ENCODE assay signal across 8 cellular contexts in the genomic region with DNA sequence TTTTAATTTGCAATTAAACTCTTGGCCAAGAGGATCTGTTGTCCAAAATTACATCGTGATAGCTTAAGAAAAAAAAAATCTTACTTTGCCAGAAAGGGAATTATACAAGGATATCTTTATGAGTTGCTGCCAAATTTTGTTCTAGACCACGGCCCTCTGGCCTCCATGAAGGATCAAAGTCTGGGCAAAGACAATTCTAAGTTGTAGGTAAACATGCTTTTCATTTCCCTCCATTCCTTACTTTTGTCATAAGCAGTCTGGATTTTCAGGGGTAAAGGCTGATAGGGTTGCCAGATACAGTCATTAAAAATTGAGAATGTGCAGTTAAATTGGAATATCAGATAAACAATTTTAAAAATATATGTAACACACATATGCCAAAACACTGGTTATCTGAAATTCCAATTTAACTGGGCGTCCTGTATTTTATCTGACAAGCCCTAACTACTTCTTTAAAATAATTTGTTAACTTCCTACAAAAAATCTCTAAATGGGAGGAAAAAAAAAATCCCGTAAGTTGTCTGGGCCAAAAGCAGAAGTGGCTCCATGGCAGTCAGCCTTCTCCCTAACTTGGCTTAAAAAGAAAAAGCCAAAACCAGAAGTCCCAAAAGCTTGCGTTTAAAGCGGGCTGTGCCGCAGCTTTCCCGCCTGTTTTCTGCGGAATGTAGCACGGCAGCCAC.
DNase-seq lines count a peak whose midpoint lies in the region; ATAC-seq and TF ChIP-seq lines count a peak whose summit lies in the region.

No MANE protein-coding gene starts in this region.

- peaks cover 2% of the 10 kb centered on the region for H3K36me3 Mint-ChIP-seq in memory B cell

- peaks cover 0 to 42% (median 20%) of the 10 kb centered on the region in 9 donors for H3K4me1 ChIP-seq in heart right ventricle
- H3K4me1 ChIP-seq in ascending aorta: peaks cover 3 to 5% of the 10 kb centered on the region in 2 donors
- H3K4me1 ChIP-seq in aorta (ENCODE audit: control insufficient read depth in 1 of 2, insufficient read depth in 2 of 2, low read length in 2 of 2): no peaks in the 10 kb centered on the region

- no peak for DNase-seq in heart right ventricle
- DNase-seq in left ventricle myocardium superior: no peak
- DNase-seq in ascending aorta (ENCODE audit: low spot score in 2 of 2): no peak
- no peak for DNase-seq in memory B cell (ENCODE audit: low spot score in 2 of 2)
- no peak for DNase-seq in aorta
- DNase-seq in DMS79 treated with DMSO at 0.1 percent for 48 hours (lab: John Stamatoyannopoulos, UW): no peak

- H3K9me3 ChIP-seq in heart right ventricle: no peaks in the 10 kb centered on the region
- no peaks in the 10 kb centered on the region for H3K9me3 ChIP-seq in ascending aorta
- no peaks in the 10 kb centered on the region for H3K9me3 ChIP-seq in aorta (ENCODE audit: control insufficient read depth, low read length)

- ATAC-seq in heart right ventricle (no peak), left ventricle myocardium superior (no peak), memory B cell (ENCODE audit: low read depth) (no peak), aorta (ENCODE audit: low FRiP score) (no peak), GM18517 (IDR thresholded peaks at IDR 0.05; ENCODE audit: unreplicated experiment) (no peak), GM21526 (IDR thresholded peaks at IDR 0.05; ENCODE audit: low FRiP score, unreplicated experiment) (no peak)

- H3K4me3 ChIP-seq in heart right ventricle (peak overlapping the region; percentile 55 to 97 (median 80)), ascending aorta (peak overlapping the region; percentile 87 to 97), aorta (ENCODE audit: low read length in 2 of 2) (peak overlapping the region; percentile 48 to 94)

- 5 to 6% methylated on average over 10 of the region's 10 CpGs for WGBS in heart right ventricle, 2 donors
- 1 to 2% methylated on average over 10 of the region's 10 CpGs for whole genome bisulfite sequencing in aorta, 2 donors

- TF ChIP-seq CTCF in heart right ventricle (IDR thresholded peaks at IDR 0.05): no peak
- no peak for TF ChIP-seq CTCF in ascending aorta (IDR thresholded peaks at IDR 0.05)

- peaks cover 11% of the 10 kb centered on the region for H3K4me1 Mint-ChIP-seq in memory B cell

- peaks cover 0 to 5% (median 0%) of the 10 kb centered on the region in 9 donors for H3K36me3 ChIP-seq in heart right ventricle
- H3K36me3 ChIP-seq in ascending aorta: no peaks in the 10 kb centered on the region
- H3K36me3 ChIP-seq in aorta (ENCODE audit: control insufficient read depth in 1 of 2, insufficient read depth in 2 of 2, low read length in 1 of 2): no peaks in the 10 kb centered on the region

- peak overlapping the region; percentile 89 for H3K4me3 Mint-ChIP-seq in memory B cell

- intact Hi-C loops in heart right ventricle (cut with DNase I): loop anchor here in 6 of 10 donors (1.0 to 10.0 kb wide), 5 partner anchors 100 to 463 kb away; no protein-coding TSS in a partner anchor
- intact Hi-C loops in left ventricle myocardium superior (cut with micrococcal nuclease): no loop called here
- intact Hi-C loops in ascending aorta (cut with DNase I): loop anchor here (2.0 to 10.0 kb wide), 7 partner anchors 83 to 443 kb away; a partner anchor contains a TSS
- intact Hi-C loops in aorta (cut with DNase I): loop anchor here (2.0 to 5.0 kb wide), 2 partner anchors 135 to 193 kb away; a partner anchor contains a TSS

- no peaks in the 10 kb centered on the region for H3K27me3 Mint-ChIP-seq in memory B cell

- no peaks in the 10 kb centered on the region for H3K9me3 Mint-ChIP-seq in memory B cell

- H3K27ac Mint-ChIP-seq in memory B cell: peak overlapping the region; percentile 100

- H3K27ac ChIP-seq in heart right ventricle (peak overlapping the region; percentile 99 to 100 (median 100)), ascending aorta (peak overlapping the region; percentile 99 to 100), aorta (ENCODE audit: low read depth in 1 of 2, low read length in 2 of 2) (peak overlapping the region; percentile 72 to 100)

- no peaks in the 10 kb centered on the region for H3K27me3 ChIP-seq in heart right ventricle
- no peaks in the 10 kb centered on the region for H3K27me3 ChIP-seq in ascending aorta
- no peaks in the 10 kb centered on the region for H3K27me3 ChIP-seq in aorta (ENCODE audit: control insufficient read depth in 1 of 2, insufficient read depth in 2 of 2, low read length in 1 of 2)
